Comparison of ENCODE assay signal across 8 cellular contexts in the genomic region with DNA sequence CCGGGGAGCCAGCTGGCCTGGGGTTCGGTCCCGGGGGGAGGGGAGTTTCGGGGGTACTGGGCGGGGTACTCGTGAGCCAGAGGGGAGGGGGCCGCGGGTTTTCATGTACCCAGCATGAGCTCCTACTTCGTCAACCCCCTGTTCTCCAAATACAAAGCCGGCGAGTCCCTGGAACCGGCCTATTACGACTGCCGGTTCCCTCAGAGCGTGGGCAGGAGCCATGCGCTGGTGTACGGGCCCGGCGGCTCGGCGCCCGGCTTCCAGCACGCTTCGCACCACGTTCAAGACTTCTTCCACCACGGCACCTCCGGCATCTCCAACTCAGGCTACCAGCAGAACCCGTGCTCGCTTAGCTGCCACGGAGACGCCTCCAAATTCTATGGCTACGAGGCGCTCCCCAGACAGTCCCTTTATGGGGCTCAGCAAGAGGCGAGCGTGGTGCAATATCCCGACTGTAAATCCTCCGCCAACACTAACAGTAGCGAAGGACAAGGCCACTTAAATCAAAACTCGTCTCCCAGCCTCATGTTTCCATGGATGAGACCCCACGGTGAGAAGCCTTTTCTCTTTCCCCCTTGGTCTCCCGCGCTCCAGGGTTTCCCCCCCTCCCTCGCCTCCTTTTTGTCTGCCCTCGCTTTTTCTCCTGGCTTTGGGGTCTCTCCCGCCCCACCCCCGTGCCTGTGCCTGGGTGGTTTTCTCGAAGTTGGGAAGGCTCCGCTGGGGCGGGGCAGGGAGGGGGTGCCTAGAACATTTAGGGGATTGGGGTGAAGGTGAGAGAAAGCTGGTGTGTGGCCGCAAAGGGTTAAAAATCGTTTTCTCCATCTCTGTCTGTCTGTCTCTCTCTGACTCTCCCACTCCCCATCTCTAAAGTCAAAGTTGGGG. TPM values are rescaled to one million over a fixed set of nuclear protein-coding genes. Genes with fewer than 3 reads are reported as not detected.
DNase-seq lines count a peak whose midpoint lies in the region; ATAC-seq and TF ChIP-seq lines count a peak whose summit lies in the region.

No MANE protein-coding gene starts in this region.

- no peak for TF ChIP-seq CTCF in testis (IDR thresholded peaks at IDR 0.05)

- CTCF ChIA-PET in activated naive CD4-positive, alpha-beta T cell treated with anti-CD3 and anti-CD28 coated beads, Interleukin-2, amount 10 ng/mL, durations not matched to agents 7 days and 5 days (lab: Charles Lee) = interaction anchor here (0.7 to 5.4 kb wide), 8 partner anchors 12 to 206 kb away, joined by 3 to 67 read pairs (median 6); partner anchors contain the start of gene HOXC5

- peaks cover 100% of the 10 kb centered on the region for H3K27me3 Mint-ChIP-seq in activated naive CD4-positive, alpha-beta T cell treated with anti-CD3 and anti-CD28 coated beads, Interleukin-2, amount 10 ng/mL, durations not matched to agents 7 days and 5 days

- no peaks in the 10 kb centered on the region for H3K36me3 ChIP-seq in testis (ENCODE audit: low read depth, missing control alignments)

- H3K9me3 Mint-ChIP-seq in activated naive CD4-positive, alpha-beta T cell treated with anti-CD3 and anti-CD28 coated beads, Interleukin-2, amount 10 ng/mL, durations not matched to agents 7 days and 5 days = no peaks in the 10 kb centered on the region

- no peak overlapping the region for H3K4me3 Mint-ChIP-seq in activated naive CD4-positive, alpha-beta T cell treated with anti-CD3 and anti-CD28 coated beads, Interleukin-2, amount 10 ng/mL, durations not matched to agents 7 days and 5 days

- TF ChIP-seq POLR2A in testis (IDR thresholded peaks at IDR 0.05) = no peak

- 12 to 13% methylated on average over 24 to 38 of the region's 51 CpGs for WGBS in testis, 2 donors

- no peak for ATAC-seq in HG02840 (IDR thresholded peaks at IDR 0.05; ENCODE audit: low FRiP score, unreplicated experiment)
- ATAC-seq in HG02884 (IDR thresholded peaks at IDR 0.05; ENCODE audit: unreplicated experiment) = no peak

- H3K4me3 ChIP-seq in testis = peak overlapping the region in 1 of 2 donors; percentile 63

- H3K27ac Mint-ChIP-seq in activated naive CD4-positive, alpha-beta T cell treated with anti-CD3 and anti-CD28 coated beads, Interleukin-2, amount 10 ng/mL, durations not matched to agents 7 days and 5 days = peak overlapping the region; percentile 52

- H3K27ac ChIP-seq in testis = no peak overlapping the region

- intact Hi-C loops in testis (cut with DNase I; ENCODE audit: low total_unique reads) = no loop called here

- peak; percentile 25 for DNase-seq in stimulated activated CD4-positive, alpha-beta T cell treated with anti-CD3 and anti-CD28 coated beads, Interleukin-1b, Interleukin-23, amount 100 ng/mL, for 48 hours
- DNase-seq in stimulated activated CD4-positive, alpha-beta T cell treated with anti-CD3 and anti-CD28 coated beads, Interleukin-2, amount 100 ng/mL, for 48 hours = no peak
- DNase-seq in activated naive CD4-positive, alpha-beta T cell treated with anti-CD3 and anti-CD28 coated beads, Interleukin-2, amount 10 ng/mL, durations not matched to agents 7 days and 5 days = no peak
- DNase-seq in myocyte (ENCODE audit: low read depth) (peak; percentile 55), testis (no peak), NCI-H1105 treated with DMSO at 0.1 percent for 48 hours (lab: John Stamatoyannopoulos, UW) (no peak)

- H3K4me1 ChIP-seq in testis = peaks cover 22% of the 10 kb centered on the region

- peaks cover 20% of the 10 kb centered on the region for H3K4me1 Mint-ChIP-seq in activated naive CD4-positive, alpha-beta T cell treated with anti-CD3 and anti-CD28 coated beads, Interleukin-2, amount 10 ng/mL, durations not matched to agents 7 days and 5 days

- H3K9me3 ChIP-seq in testis = no peaks in the 10 kb centered on the region

- no peaks in the 10 kb centered on the region for H3K27me3 ChIP-seq in testis

- H3K36me3 Mint-ChIP-seq in activated naive CD4-positive, alpha-beta T cell treated with anti-CD3 and anti-CD28 coated beads, Interleukin-2, amount 10 ng/mL, durations not matched to agents 7 days and 5 days = peaks cover 3% of the 10 kb centered on the region

RNA-seq across cellular contexts. Expression of gene HOXC8, which starts 0.6 kb away (rescaled TPM):
- total RNA-seq in myocyte = 9.9 and 11.4 TPM in 2 replicates
- 23.7 TPM for polyA plus RNA-seq in myocyte (2012)
- 1 to 10 TPM in 1 of 2 donors, under 1 TPM in 1; 0.81 to 1.2 TPM for total RNA-seq in testis
- 2.4 TPM for polyA plus RNA-seq in testis (ENCODE audit: insufficient read depth, low read depth, low replicate concordance)

RNA-seq across cellular contexts. Expression of gene HOXC9, which starts 9.5 kb away (rescaled TPM):
- total RNA-seq in myocyte (9.6 and 11.7 TPM in 2 replicates), testis (1 to 10 TPM; 6.6 to 7.8 TPM)
- 11.8 TPM for polyA plus RNA-seq in myocyte (2012)
- polyA plus RNA-seq in testis (ENCODE audit: insufficient read depth, low read depth, low replicate concordance) = 2.4 TPM

RNA-seq across cellular contexts. Expression of gene HOXC6, which starts 18.8 kb away (rescaled TPM):
- 1.6 and 2.3 TPM in 2 replicates for total RNA-seq in myocyte
- 21.8 TPM for polyA plus RNA-seq in myocyte (2012)
- 1 to 10 TPM; 1.9 to 4.0 TPM for total RNA-seq in testis
- 5.4 TPM for polyA plus RNA-seq in testis (ENCODE audit: insufficient read depth, low read depth, low replicate concordance)

RNA-seq across cellular contexts. Expression of gene HOXC5, which starts 23.4 kb away (rescaled TPM):
- total RNA-seq in myocyte = 1.2 and 1.4 TPM in 2 replicates
- 0.71 TPM for polyA plus RNA-seq in myocyte (2012)
- 1 to 10 TPM; 1.9 to 5.5 TPM for total RNA-seq in testis
- polyA plus RNA-seq in testis (ENCODE audit: insufficient read depth, low read depth, low replicate concordance) = 1.3 TPM

RNA-seq across cellular contexts. Expression of gene HOXC10, which starts 24.5 kb away (rescaled TPM):
- total RNA-seq in myocyte (3.7 and 4.0 TPM in 2 replicates), testis (1 to 10 TPM; 1.4 to 2.6 TPM)
- 16.6 TPM for polyA plus RNA-seq in myocyte (2012)
- polyA plus RNA-seq in testis (ENCODE audit: insufficient read depth, low read depth, low replicate concordance) = 4.3 TPM

Comparison
In these comparisons a context has a peak if more than half of its experiments do, and no peak if none do; other contexts are left out.
1. DNase-seq: peak in stimulated activated CD4-positive, alpha-beta T cell treated with anti-CD3 and anti-CD28 coated beads, Interleukin-1b, Interleukin-23, amount 100 ng/mL, for 48 hours (single experiment) and myocyte (single experiment); none in stimulated activated CD4-positive, alpha-beta T cell treated with anti-CD3 and anti-CD28 coated beads, Interleukin-2, amount 100 ng/mL, for 48 hours (0 of 2), activated naive CD4-positive, alpha-beta T cell treated with anti-CD3 and anti-CD28 coated beads, Interleukin-2, amount 10 ng/mL, durations not matched to agents 7 days and 5 days (single experiment), testis (single experiment) and NCI-H1105 treated with DMSO at 0.1 percent for 48 hours (single experiment).